20 cellular contexts compared by ENCODE assay signal in genomic region chr14:52002542-52002941, GRCh38. TPM values are rescaled to one million over a fixed set of nuclear protein-coding genes. Genes with fewer than 3 reads are reported as not detected.
DNase-seq lines count a peak whose midpoint lies in the region; ATAC-seq and TF ChIP-seq lines count a peak whose summit lies in the region.
"Had no signal": no experiment of that assay in that cellular context is flagged by ENCODE, and none has a peak within 500 bp of the region (broad histone marks: within the 10 kb centered on the region; RNA-seq: fewer than 3 reads in every experiment).

No MANE protein-coding gene starts in this region.

- peaks cover 6 to 99% (median 7%) of the 10 kb centered on the region in 3 donors for H3K36me3 ChIP-seq in esophagus squamous epithelium
- H3K36me3 ChIP-seq in muscle layer of duodenum (ENCODE audit: control insufficient read depth in 1 of 2, insufficient read depth in 2 of 2, low read length in 2 of 2): peaks cover 42 to 53% of the 10 kb centered on the region in 2 donors
- peaks cover 58 to 86% (median 63%) of the 10 kb centered on the region in 5 donors for H3K36me3 ChIP-seq in subcutaneous abdominal adipose tissue (ENCODE audit: control insufficient read depth in 5 of 5, insufficient read depth in 5 of 5, low read length in 5 of 5)

- DNase-seq in WTC11 (ENCODE audit: low spot score) (no peak), esophagus squamous epithelium (lab: John Stamatoyannopoulos, UW) (no peak), HCEC 1CT (no peak)
- DNase-seq: activated CD4-positive, alpha-beta T cell treated with anti-CD3 and anti-CD28 coated beads, Interleukin-2, amount 10 ng/mL, durations not matched to agents 24 days and 14 days; activated CD8-positive, alpha-beta memory T cell treated with anti-CD3 and anti-CD28 coated beads, Interleukin-2, amount 50 U/mL, for 4 hours; activated gamma-delta T cell; amniotic stem cell; BE2C; Calu3; central memory CD4-positive, alpha-beta T cell; effector CD8-positive, alpha-beta T cell; NCI-H1105; NCI-H510A; SW 1271 had no signal

- peaks cover 0 to 15% (median 3%) of the 10 kb centered on the region in 3 donors for H3K4me1 ChIP-seq in esophagus squamous epithelium
- peaks cover 0 to 26% of the 10 kb centered on the region in 2 donors for H3K4me1 ChIP-seq in muscle layer of duodenum (ENCODE audit: control insufficient read depth in 1 of 2, insufficient read depth in 2 of 2, low read length in 2 of 2)
- peaks cover 0 to 26% (median 10%) of the 10 kb centered on the region in 5 donors for H3K4me1 ChIP-seq in subcutaneous abdominal adipose tissue (ENCODE audit: control insufficient read depth in 5 of 5, insufficient read depth in 5 of 5, low read length in 5 of 5)
- H3K4me1 ChIP-seq: BE2C had no signal

- no peak overlapping the region for H3K4me3 Mint-ChIP-seq in WTC11
- H3K4me3 Mint-ChIP-seq: activated CD4-positive, alpha-beta T cell treated with anti-CD3 and anti-CD28 coated beads, Interleukin-2, amount 10 ng/mL, durations not matched to agents 24 days and 14 days; memory B cell; natural killer cell treated with Interleukin-12 subunit alpha and Interleukin-12 subunit beta and Interleukin-15 and Interleukin-18, amount 100 ng/mL, for 72 hours had no signal

- intact Hi-C loops in esophagus squamous epithelium (cut with DNase I): no loop called here

- POLR2A ChIA-PET in WTC11 (lab: Charles Lee): no interaction called here

- H3K27ac ChIP-seq in esophagus squamous epithelium (peak overlapping the region in 3 of 4 donors; percentile 64 to 66 (median 64)), muscle layer of duodenum (ENCODE audit: low read length) (peak overlapping the region; percentile 50), subcutaneous abdominal adipose tissue (ENCODE audit: low read depth, low read length) (peak overlapping the region; percentile 12)

- H3K9me3 ChIP-seq in esophagus squamous epithelium (no peaks in the 10 kb centered on the region), muscle layer of duodenum (ENCODE audit: control insufficient read depth in 1 of 2, low read length in 2 of 2) (no peaks in the 10 kb centered on the region), subcutaneous abdominal adipose tissue (ENCODE audit: control insufficient read depth in 5 of 5, low read length in 5 of 5) (no peaks in the 10 kb centered on the region)
- H3K9me3 ChIP-seq: BE2C had no signal

- no peak for TF ChIP-seq POLR2A in esophagus squamous epithelium (IDR thresholded peaks at IDR 0.05)

- H3K36me3 Mint-ChIP-seq in WTC11: peaks cover 74% of the 10 kb centered on the region

- no peaks in the 10 kb centered on the region for H3K9me3 Mint-ChIP-seq in WTC11
- H3K9me3 Mint-ChIP-seq: activated CD4-positive, alpha-beta T cell treated with anti-CD3 and anti-CD28 coated beads, Interleukin-2, amount 10 ng/mL, durations not matched to agents 24 days and 14 days; memory B cell; natural killer cell treated with Interleukin-12 subunit alpha and Interleukin-12 subunit beta and Interleukin-15 and Interleukin-18, amount 100 ng/mL, for 72 hours had no signal

- H3K4me3 ChIP-seq in esophagus squamous epithelium (no peak overlapping the region), muscle layer of duodenum (ENCODE audit: low read depth in 1 of 2, low read length in 2 of 2) (peak overlapping the region in 1 of 2 donors; percentile 28), subcutaneous abdominal adipose tissue (ENCODE audit: low read depth in 1 of 5, low read length in 5 of 5) (no peak overlapping the region)

- no peak overlapping the region for H3K27ac Mint-ChIP-seq in WTC11
- H3K27ac Mint-ChIP-seq: memory B cell; natural killer cell treated with Interleukin-12 subunit alpha and Interleukin-12 subunit beta and Interleukin-15 and Interleukin-18, amount 100 ng/mL, for 72 hours had no signal

- ATAC-seq in WTC11: peak; percentile 28; the same call in 1 of the 2 replicates
- ATAC-seq in GM21717 (IDR thresholded peaks at IDR 0.05; ENCODE audit: unreplicated experiment): no peak
- ATAC-seq in GM18870 (IDR thresholded peaks at IDR 0.05; ENCODE audit: unreplicated experiment): no peak
- ATAC-seq: natural killer cell treated with Interleukin-12 subunit alpha and Interleukin-12 subunit beta and Interleukin-15 and Interleukin-18, amount 100 ng/mL, for 72 hours had no signal

- CTCF ChIA-PET in WTC11 (lab: Charles Lee): no interaction called here

- WGBS in esophagus squamous epithelium, 2 donors: 57 to 73% methylated on average over 3 to 4 of the region's 4 CpGs

- no peak overlapping the region for H3K9ac ChIP-seq in subcutaneous abdominal adipose tissue (ENCODE audit: low read length in 5 of 5)

- no peaks in the 10 kb centered on the region for H3K27me3 Mint-ChIP-seq in WTC11 (ENCODE audit: low read depth)
- H3K27me3 Mint-ChIP-seq: activated CD4-positive, alpha-beta T cell treated with anti-CD3 and anti-CD28 coated beads, Interleukin-2, amount 10 ng/mL, durations not matched to agents 24 days and 14 days; memory B cell; natural killer cell treated with Interleukin-12 subunit alpha and Interleukin-12 subunit beta and Interleukin-15 and Interleukin-18, amount 100 ng/mL, for 72 hours had no signal

- TF ChIP-seq CTCF in WTC11 (IDR thresholded peaks at IDR 0.05) (no peak), esophagus squamous epithelium (IDR thresholded peaks at IDR 0.05) (no peak)

- H3K27me3 ChIP-seq in esophagus squamous epithelium (no peaks in the 10 kb centered on the region), muscle layer of duodenum (ENCODE audit: low read depth, low read length) (no peaks in the 10 kb centered on the region), subcutaneous abdominal adipose tissue (ENCODE audit: control insufficient read depth in 5 of 5, insufficient read depth in 4 of 5, low read length in 5 of 5) (no peaks in the 10 kb centered on the region)
- H3K27me3 ChIP-seq: BE2C had no signal

- no peaks in the 10 kb centered on the region for H3K4me1 Mint-ChIP-seq in WTC11
- H3K4me1 Mint-ChIP-seq: memory B cell had no signal

TF ChIP-seq in WTC11, 78 proteins besides CTCF, POLR2A, EP300 and RAD21 (continues in another document):
- TF ChIP-seq NFATC4 (CRISPR knock-in tag; IDR thresholded peaks at IDR 0.05) (no peak), ZNF263 (CRISPR knock-in tag; IDR thresholded peaks at IDR 0.05; ENCODE audit: low read depth) (no peak), SOX15 (CRISPR knock-in tag; IDR thresholded peaks at IDR 0.05) (no peak), AR (CRISPR knock-in tag; IDR thresholded peaks at IDR 0.05) (no peak), TEAD4 (CRISPR knock-in tag; IDR thresholded peaks at IDR 0.05) (no peak), NFYB (CRISPR knock-in tag; conservative IDR thresholded peaks at IDR 0.05; ENCODE audit: low read depth) (no peak), MYBL2 (CRISPR knock-in tag; IDR thresholded peaks at IDR 0.05) (no peak), RELA (CRISPR knock-in tag; IDR thresholded peaks at IDR 0.05; ENCODE audit: borderline replicate concordance) (no peak), MXD4 (CRISPR knock-in tag; IDR thresholded peaks at IDR 0.05; ENCODE audit: borderline replicate concordance) (no peak), ESRRA (CRISPR knock-in tag; IDR thresholded peaks at IDR 0.05; ENCODE audit: borderline replicate concordance) (no peak)

RNA-seq across cellular contexts. Expression of gene RTRAF, which starts 13.2 kb away (rescaled TPM):
- total RNA-seq in WTC11 (2021): 282 to 302 TPM (median 294 TPM) in 3 replicates
- 10 to 100 TPM; 20.2 to 58.7 (median 51.9) TPM for total RNA-seq in esophagus squamous epithelium

Comparison
In these comparisons a context has a peak if more than half of its experiments do, and no peak if none do; other contexts are left out.
1. H3K27ac ChIP-seq: peak in every context shown above with its lines; median percentile 64 in esophagus squamous epithelium; 50 in muscle layer of duodenum; 12 in subcutaneous abdominal adipose tissue.